Comparison of ENCODE assay signal across 8 cellular contexts in genomic region chr2:46873632-46874068, GRCh38. TPM values are rescaled to one million over a fixed set of nuclear protein-coding genes. Genes with fewer than 3 reads are reported as not detected.
DNase-seq lines count a peak whose midpoint lies in the region; ATAC-seq and TF ChIP-seq lines count a peak whose summit lies in the region.

No MANE protein-coding gene starts in this region.

- in situ Hi-C loops in gastrocnemius medialis (cut with MboI; ENCODE audit: low sequenced_read_pairs in 4 of 4): loop anchor here in 2 of 4 donors (10.0 kb wide), 1 partner anchor 59 kb away; no protein-coding TSS in a partner anchor

- H3K36me3 ChIP-seq in gastrocnemius medialis: no peaks in the 10 kb centered on the region

- no peaks in the 10 kb centered on the region for H3K27me3 ChIP-seq in gastrocnemius medialis

- peak; percentile 76 to 79 for ATAC-seq in gastrocnemius medialis
- ATAC-seq in GM21528 (IDR thresholded peaks at IDR 0.05; ENCODE audit: low FRiP score, unreplicated experiment): no peak

- intact Hi-C loops in head of caudate nucleus (cut with DNase I) (no loop called here), gastrocnemius medialis (cut with DNase I; ENCODE audit: low total_unique reads) (loop anchor here (2.0 to 10.0 kb wide), 2 partner anchors 55 to 879 kb away; no protein-coding TSS in a partner anchor)

- peaks cover 8% of the 10 kb centered on the region for H3K4me1 Mint-ChIP-seq in glutamatergic neuron (ENCODE audit: low read depth, unreplicated experiment)

- H3K9me3 ChIP-seq in gastrocnemius medialis: no peaks in the 10 kb centered on the region

- H3K4me3 ChIP-seq in HFF-Myc (replicated peaks; ENCODE audit: low read depth, low read length) (no peak overlapping the region), gastrocnemius medialis (no peak overlapping the region)

- H3K4me3 Mint-ChIP-seq in glutamatergic neuron (ENCODE audit: unreplicated experiment): no peak overlapping the region

- TF ChIP-seq POLR2A in gastrocnemius medialis (IDR thresholded peaks at IDR 0.05): peak in 1 of 2 donors; percentile 10

- H3K4me1 ChIP-seq in gastrocnemius medialis: peaks cover 11 to 32% of the 10 kb centered on the region in 2 donors

- H3K27ac Mint-ChIP-seq in glutamatergic neuron (ENCODE audit: unreplicated experiment): no peak overlapping the region

- DNase-seq in A172 (ENCODE audit: low spot score) (peak; percentile 98), HFF-Myc (ENCODE audit: extremely low read depth, low read depth) (peak; percentile 95), head of caudate nucleus (peak in 37 of 42 donors; percentile 12 to 82 (median 46)), gastrocnemius medialis (peak; percentile 70 to 79), cerebellar cortex (ENCODE audit: low spot score) (no peak), glutamatergic neuron (no peak)
- peak; percentile 34 for DNase-seq in activated CD8-positive, alpha-beta memory T cell treated with anti-CD3 and anti-CD28 coated beads, Interleukin-2, amount 50 U/mL, for 4 hours

- TF ChIP-seq CTCF in HFF-Myc (IDR thresholded peaks at IDR 0.05; ENCODE audit: low read depth, low read length, missing control alignments): no peak
- TF ChIP-seq CTCF in gastrocnemius medialis (IDR thresholded peaks at IDR 0.05 in 4 of 5, conservative IDR thresholded peaks at IDR 0.05 in 1 of 5): no peak
- no peak for TF ChIP-seq CTCF in glutamatergic neuron (IDR thresholded peaks at IDR 0.05; ENCODE audit: partially characterized antibody, unreplicated experiment)

- H3K9me3 Mint-ChIP-seq in glutamatergic neuron (ENCODE audit: unreplicated experiment): peaks cover 2% of the 10 kb centered on the region

- peaks cover 14% of the 10 kb centered on the region for H3K36me3 Mint-ChIP-seq in glutamatergic neuron (ENCODE audit: unreplicated experiment)

- H3K27ac ChIP-seq in gastrocnemius medialis: peak overlapping the region; percentile 53 to 68 (median 59)

- H3K27me3 Mint-ChIP-seq in glutamatergic neuron (ENCODE audit: unreplicated experiment): no peaks in the 10 kb centered on the region

RNA-seq across cellular contexts. Expression of gene MCFD2, which starts 42.0 kb away (rescaled TPM):
- 211 and 213 TPM in 2 replicates for total RNA-seq in A172 (2014; rRNA removed; shearing (Covaris generic))
- total RNA-seq in gastrocnemius medialis (100 to 1,000 TPM in 3 of 4 donors, 10 to 100 TPM in 1; 87.9 to 182 (median 106) TPM), glutamatergic neuron (ENCODE audit: unreplicated experiment) (33.0 TPM)

Comparison
In these comparisons a context has a peak if more than half of its experiments do, and no peak if none do; other contexts are left out.
1. DNase-seq: peak in A172 (single experiment), HFF-Myc (single experiment), activated CD8-positive, alpha-beta memory T cell treated with anti-CD3 and anti-CD28 coated beads, Interleukin-2, amount 50 U/mL, for 4 hours (single experiment), head of caudate nucleus (37 of 42) and gastrocnemius medialis (2 of 2); none in cerebellar cortex (single experiment) and glutamatergic neuron (single experiment).